Comparison of ENCODE assay signal across 9 cellular contexts in the genomic region with DNA sequence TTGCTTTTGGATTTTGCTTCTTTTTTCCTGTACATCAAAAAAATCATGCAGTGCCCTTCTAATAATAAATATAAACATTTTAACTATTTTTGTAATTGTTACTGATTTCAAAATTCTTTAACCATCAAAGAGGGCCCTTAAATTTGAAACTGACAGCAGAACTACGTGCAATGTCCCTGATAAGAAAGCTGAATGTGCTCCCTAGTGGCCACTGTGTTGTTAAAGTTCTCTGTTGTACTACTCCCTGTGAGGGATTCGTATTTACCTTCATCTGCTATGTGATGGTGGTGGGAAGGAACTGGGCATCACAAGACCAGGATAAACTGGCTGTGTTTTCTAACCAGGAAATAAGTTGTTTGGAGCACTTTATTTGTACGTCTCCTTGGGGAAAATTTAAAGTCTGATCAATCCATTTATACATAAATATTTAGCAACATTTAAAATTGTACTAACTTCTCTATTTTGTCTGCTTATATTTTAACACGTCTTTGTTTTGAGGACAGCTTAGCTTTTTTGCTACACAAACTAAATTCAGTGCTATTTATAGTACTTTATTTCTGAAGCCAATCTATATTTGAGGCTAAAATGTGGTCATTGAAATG.
A peak's percentile ranks its signal among the peaks of the same experiment; 100 is the strongest.
DNase-seq lines count a peak whose midpoint lies in the region; ATAC-seq and TF ChIP-seq lines count a peak whose summit lies in the region.
"Had no signal": no experiment of that assay in that cellular context is flagged by ENCODE, and none has a peak within 500 bp of the region (broad histone marks: within the 10 kb centered on the region; RNA-seq: fewer than 3 reads in every experiment).

No MANE protein-coding gene starts in this region.

- no peak for TF ChIP-seq EP300 in sigmoid colon (IDR thresholded peaks at IDR 0.05)

- ATAC-seq in activated naive CD4-positive, alpha-beta T cell treated with anti-CD3 and anti-CD28 coated beads, Interleukin-2, amount 50 U/mL, for 72 hours: no peak
- no peak for ATAC-seq in GM19452 (IDR thresholded peaks at IDR 0.05; ENCODE audit: unreplicated experiment)
- ATAC-seq in HG03565 (IDR thresholded peaks at IDR 0.05; ENCODE audit: unreplicated experiment): no peak

- no peaks in the 10 kb centered on the region for H3K36me3 ChIP-seq in sigmoid colon

- intact Hi-C loops in sigmoid colon (cut with DNase I): loop anchor here (5.0 kb wide), 1 partner anchor 530 kb away; the partner anchor contains the start of gene SEMA3C

- TF ChIP-seq CTCF in AG09309 (IDR thresholded peaks at IDR 0.05; ENCODE audit: control insufficient read depth, insufficient read depth, low read depth, low read length, missing control alignments) (peak; percentile 60), sigmoid colon (IDR thresholded peaks at IDR 0.05) (peak; percentile 31 to 58 (median 50))

- H3K4me3 ChIP-seq in AG09309 (ENCODE audit: control insufficient read depth, low read depth, low read length) (no peak overlapping the region), sigmoid colon (no peak overlapping the region)

- TF ChIP-seq POLR2A in erythroblast (IDR thresholded peaks at IDR 0.05; ENCODE audit: low read length): no peak
- no peak for TF ChIP-seq POLR2A in sigmoid colon (IDR thresholded peaks at IDR 0.05)

- WGBS in sigmoid colon, 2 donors: 15 to 32% methylated on average over 4 of the region's 4 CpGs

- no peaks in the 10 kb centered on the region for H3K36me3 Mint-ChIP-seq in activated naive CD4-positive, alpha-beta T cell treated with anti-CD3 and anti-CD28 coated beads, Interleukin-2, amount 50 U/mL, for 72 hours

- DNase-seq in AG09309 (ENCODE audit: low read depth): peak; percentile 41
- peak; percentile 11 for DNase-seq in HPDE6-E6E7 (ENCODE audit: extremely low spot score)
- DNase-seq in OCI-M1 (lab: John Stamatoyannopoulos, UW): peak; percentile 94
- DNase-seq in erythroblast (lab: John Stamatoyannopoulos, UW): peak; percentile 65 to 68
- no peak for DNase-seq in sigmoid colon
- no peak for DNase-seq in activated naive CD4-positive, alpha-beta T cell treated with anti-CD3 and anti-CD28 coated beads, Interleukin-2, amount 50 U/mL, for 72 hours (ENCODE audit: low spot score in 2 of 2)

- no peak overlapping the region for H3K27ac Mint-ChIP-seq in activated naive CD4-positive, alpha-beta T cell treated with anti-CD3 and anti-CD28 coated beads, Interleukin-2, amount 50 U/mL, for 72 hours
- H3K27ac Mint-ChIP-seq: dendritic cell treated with granulocyte-macrophage colony-stimulating factor and Interleukin-4, amounts not matched to agents 40 ng/mL and 50 ng/mL, for 4 days had no signal

- peaks cover 0 to 3% (median 0%) of the 10 kb centered on the region in 4 donors for H3K9me3 ChIP-seq in sigmoid colon

- H3K9me3 Mint-ChIP-seq in activated naive CD4-positive, alpha-beta T cell treated with anti-CD3 and anti-CD28 coated beads, Interleukin-2, amount 50 U/mL, for 72 hours: peaks cover 4 to 12% of the 10 kb centered on the region in 2 donors
- H3K9me3 Mint-ChIP-seq: dendritic cell treated with granulocyte-macrophage colony-stimulating factor and Interleukin-4, amounts not matched to agents 40 ng/mL and 50 ng/mL, for 4 days had no signal

- H3K27ac ChIP-seq in sigmoid colon: no peak overlapping the region

- no peaks in the 10 kb centered on the region for H3K4me1 ChIP-seq in sigmoid colon

- H3K27me3 ChIP-seq in sigmoid colon: no peaks in the 10 kb centered on the region

Comparison
In these comparisons a context has a peak if more than half of its experiments do, and no peak if none do; other contexts are left out.
1. DNase-seq: peak in AG09309 (single experiment), HPDE6-E6E7 (single experiment), OCI-M1 (single experiment) and erythroblast (2 of 2); none in sigmoid colon (single experiment) and activated naive CD4-positive, alpha-beta T cell treated with anti-CD3 and anti-CD28 coated beads, Interleukin-2, amount 50 U/mL, for 72 hours (0 of 2).